1 cellular context compared by ENCODE assay signal in genomic region chr14:69299286-69300035, GRCh38.
TF ChIP-seq lines count a peak whose summit lies in the region.

No MANE protein-coding gene starts in this region.

TF ChIP-seq in HCT116, 20 proteins besides CTCF, POLR2A, EP300 and RAD21 (continued from another document):
- TF ChIP-seq SRF (IDR thresholded peaks at IDR 0.05; ENCODE audit: low read depth) (no peak), ZNF274 (IDR thresholded peaks at IDR 0.05; ENCODE audit: low read depth, low read length) (no peak), CEBPB (IDR thresholded peaks at IDR 0.05; ENCODE audit: low read depth) (no peak), SP1 (IDR thresholded peaks at IDR 0.05; ENCODE audit: low read depth) (no peak), JUND (IDR thresholded peaks at IDR 0.05) (no peak), EGR1 (IDR thresholded peaks at IDR 0.05; ENCODE audit: low read depth) (no peak), EZH2phosphoT487 (IDR thresholded peaks at IDR 0.05; ENCODE audit: borderline replicate concordance) (no peak), CBX3 (IDR thresholded peaks at IDR 0.05; ENCODE audit: low read depth) (no peak)
- TF ChIP-seq, protein P1, sequence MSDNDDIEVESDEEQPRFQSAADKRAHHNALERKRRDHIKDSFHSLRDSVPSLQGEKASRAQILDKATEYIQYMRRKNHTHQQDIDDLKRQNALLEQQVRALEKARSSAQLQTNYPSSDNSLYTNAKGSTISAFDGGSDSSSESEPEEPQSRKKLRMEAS (IDR thresholded peaks at IDR 0.05) = no peak
